Comparison of ENCODE assay signal across 1 cellular context in the genomic region with DNA sequence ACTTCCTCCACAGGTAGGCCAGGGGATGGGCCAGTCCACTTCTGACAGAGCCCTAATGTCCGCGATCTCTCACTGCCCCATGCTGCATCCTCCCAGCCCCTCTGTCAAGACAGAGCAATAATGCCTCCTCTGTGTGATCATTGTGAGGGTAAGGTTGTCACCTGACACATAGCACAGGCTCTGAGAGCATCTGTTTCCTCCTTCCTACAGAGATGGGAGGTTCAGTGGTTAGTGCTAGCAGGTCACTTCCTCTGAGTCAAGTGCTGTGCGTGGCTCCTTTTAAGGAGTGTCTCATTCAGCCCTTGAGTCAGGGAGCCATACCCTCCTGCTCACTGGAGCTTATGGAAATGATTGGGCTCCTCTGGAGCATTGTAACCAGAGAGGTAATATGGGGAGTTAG.
TF ChIP-seq lines count a peak whose summit lies in the region.

No MANE protein-coding gene starts in this region.

TF ChIP-seq in K562, 482 proteins besides CTCF, POLR2A, EP300 and RAD21 (continued from another document):
- TF ChIP-seq, protein P1, sequence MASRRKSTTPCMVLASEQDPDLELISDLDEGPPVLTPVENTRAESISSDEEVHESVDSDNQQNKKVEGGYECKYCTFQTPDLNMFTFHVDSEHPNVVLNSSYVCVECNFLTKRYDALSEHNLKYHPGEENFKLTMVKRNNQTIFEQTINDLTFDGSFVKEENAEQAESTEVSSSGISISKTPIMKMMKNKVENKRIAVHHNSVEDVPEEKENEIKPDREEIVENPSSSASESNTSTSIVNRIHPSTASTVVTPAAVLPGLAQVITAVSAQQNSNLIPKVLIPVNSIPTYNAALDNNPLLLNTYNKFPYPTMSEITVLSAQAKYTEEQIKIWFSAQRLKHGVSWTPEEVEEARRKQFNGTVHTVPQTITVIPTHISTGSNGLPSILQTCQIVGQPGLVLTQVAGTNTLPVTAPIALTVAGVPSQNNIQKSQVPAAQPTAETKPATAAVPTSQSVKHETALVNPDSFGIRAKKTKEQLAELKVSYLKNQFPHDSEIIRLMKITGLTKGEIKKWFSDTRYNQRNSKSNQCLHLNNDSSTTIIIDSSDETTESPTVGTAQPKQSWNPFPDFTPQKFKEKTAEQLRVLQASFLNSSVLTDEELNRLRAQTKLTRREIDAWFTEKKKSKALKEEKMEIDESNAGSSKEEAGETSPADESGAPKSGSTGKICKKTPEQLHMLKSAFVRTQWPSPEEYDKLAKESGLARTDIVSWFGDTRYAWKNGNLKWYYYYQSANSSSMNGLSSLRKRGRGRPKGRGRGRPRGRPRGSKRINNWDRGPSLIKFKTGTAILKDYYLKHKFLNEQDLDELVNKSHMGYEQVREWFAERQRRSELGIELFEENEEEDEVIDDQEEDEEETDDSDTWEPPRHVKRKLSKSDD (conservative IDR thresholded peaks at IDR 0.05; ENCODE audit: low read length) = no peak
- TF ChIP-seq XRCC5 (IDR thresholded peaks at IDR 0.05; ENCODE audit: low read depth, low read length) (no peak), TAF1 (IDR thresholded peaks at IDR 0.05; ENCODE audit: control insufficient read depth, extremely low read depth, insufficient read depth, low read length, severe bottlenecking) (no peak), ZNF23 (CRISPR knock-in tag; IDR thresholded peaks at IDR 0.05) (no peak), PTRF (tag; IDR thresholded peaks at IDR 0.05) (no peak), HNRNPH1 (optimal IDR thresholded peaks at IDR 0.05; ENCODE audit: low read depth, low read length) (no peak), SRSF1 (IDR thresholded peaks at IDR 0.05; ENCODE audit: low read depth, low read length) (no peak)
TF ChIP-seq in K562: peak in this region for 0.
